Comparison of ENCODE assay signal across 1 cellular context in the genomic region with DNA sequence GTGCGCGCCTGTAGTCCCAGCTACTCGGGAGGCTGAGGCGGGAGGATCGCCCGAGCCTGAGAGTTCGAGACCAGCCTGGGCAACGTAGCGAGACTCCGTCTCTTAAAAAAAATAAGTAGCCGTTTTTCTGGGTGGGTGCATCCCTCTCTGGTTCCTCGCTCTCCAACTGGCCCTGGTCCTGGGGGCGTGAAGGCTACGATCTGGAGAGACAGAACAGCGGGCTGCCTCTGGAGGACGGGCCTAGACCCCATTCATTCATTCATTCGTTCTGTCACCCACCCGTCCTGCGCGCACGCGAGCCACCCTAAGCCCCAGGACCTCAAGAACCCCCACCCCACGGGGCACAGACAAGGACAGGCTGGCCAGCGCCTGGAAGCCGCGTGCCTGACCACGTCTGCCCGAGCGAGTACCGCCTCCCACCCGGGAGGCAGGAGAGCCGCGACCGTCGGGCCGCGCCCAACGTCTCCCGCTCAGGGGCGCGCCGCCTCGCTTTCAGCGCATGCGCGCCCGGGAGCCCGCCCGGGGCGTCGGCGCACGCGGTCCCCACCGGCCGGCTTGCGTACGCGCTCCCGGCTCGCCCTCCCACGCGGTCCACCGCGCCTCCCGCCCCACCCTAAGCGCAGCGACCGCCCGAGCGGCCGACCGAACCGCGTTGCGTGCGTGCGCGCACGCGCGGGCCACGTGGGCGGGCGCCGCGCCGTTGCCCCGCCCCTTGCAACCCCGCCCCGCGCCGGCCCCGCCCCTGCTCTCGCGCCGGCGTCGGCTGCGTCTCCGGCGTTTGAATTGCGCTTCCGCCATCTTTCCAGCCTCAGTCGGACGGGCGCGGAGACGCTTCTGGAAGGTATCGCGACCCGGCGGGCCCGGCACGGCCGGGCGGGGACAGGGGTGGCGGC.
TF ChIP-seq lines count a peak whose summit lies in the region.

Gene RAN (plus strand): TSS at position 781 of the 893 bp plus-strand sequence. CDS start 528 bp downstream, outside the sequence.

TF ChIP-seq in HepG2, 621 proteins besides CTCF, POLR2A, EP300 and RAD21 (continued from another document and continues in another):
- TF ChIP-seq, protein P1, sequence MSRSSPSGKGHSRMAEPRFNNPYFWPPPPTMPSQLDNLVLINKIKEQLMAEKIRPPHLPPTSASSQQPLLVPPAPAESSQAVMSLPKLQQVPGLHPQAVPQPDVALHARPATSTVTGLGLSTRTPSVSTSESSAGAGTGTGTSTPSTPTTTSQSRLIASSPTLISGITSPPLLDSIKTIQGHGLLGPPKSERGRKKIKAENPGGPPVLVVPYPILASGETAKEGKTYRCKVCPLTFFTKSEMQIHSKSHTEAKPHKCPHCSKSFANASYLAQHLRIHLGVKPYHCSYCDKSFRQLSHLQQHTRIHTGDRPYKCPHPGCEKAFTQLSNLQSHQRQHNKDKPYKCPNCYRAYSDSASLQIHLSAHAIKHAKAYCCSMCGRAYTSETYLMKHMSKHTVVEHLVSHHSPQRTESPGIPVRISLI (CRISPR knock-in tag; IDR thresholded peaks at IDR 0.05; ENCODE audit: borderline replicate concordance), result no peak
- TF ChIP-seq TOE1 (CRISPR knock-in tag; IDR thresholded peaks at IDR 0.05) (peak; percentile 56; the same call in 1 of the 2 replicates), ZNF207 (IDR thresholded peaks at IDR 0.05; ENCODE audit: borderline replicate concordance) (no peak), HOXA3 (CRISPR knock-in tag; IDR thresholded peaks at IDR 0.05) (peak; percentile 78), U2AF1 (optimal IDR thresholded peaks at IDR 0.05; ENCODE audit: low read depth, low read length) (no peak), ZNF672 (CRISPR knock-in tag; IDR thresholded peaks at IDR 0.05) (peak; percentile 66; the same call in 1 of the 2 replicates), ZMAT3 (CRISPR knock-in tag; conservative IDR thresholded peaks at IDR 0.05) (0 out of 2 replicates have a peak, but pooled peaks have one; percentile 57), NR3C1 (CRISPR knock-in tag; IDR thresholded peaks at IDR 0.05) (no peak), ZNF383 (CRISPR knock-in tag; IDR thresholded peaks at IDR 0.05; ENCODE audit: borderline replicate concordance) (no peak), JDP2 (CRISPR knock-in tag; IDR thresholded peaks at IDR 0.05; ENCODE audit: borderline replicate concordance) (no peak), GLMP (CRISPR knock-in tag; IDR thresholded peaks at IDR 0.05; ENCODE audit: borderline replicate concordance) (no peak), PCBP1 (IDR thresholded peaks at IDR 0.05; ENCODE audit: borderline replicate concordance, low read depth, low read length) (no peak), ELK4 (CRISPR knock-in tag; IDR thresholded peaks at IDR 0.05; ENCODE audit: borderline replicate concordance) (no peak), ZBTB20 (CRISPR knock-in tag; IDR thresholded peaks at IDR 0.05; ENCODE audit: borderline replicate concordance, low read depth) (no peak), ATM (IDR thresholded peaks at IDR 0.05; ENCODE audit: borderline replicate concordance) (no peak), ZNF567 (CRISPR knock-in tag; IDR thresholded peaks at IDR 0.05; ENCODE audit: borderline replicate concordance) (no peak), ZSCAN5A (CRISPR knock-in tag; IDR thresholded peaks at IDR 0.05; ENCODE audit: borderline replicate concordance) (no peak), TRAFD1 (CRISPR knock-in tag; IDR thresholded peaks at IDR 0.05; ENCODE audit: borderline replicate concordance) (no peak), POLR2G (IDR thresholded peaks at IDR 0.05; ENCODE audit: low read depth, low read length) (peak; percentile 70), ZNF772 (CRISPR knock-in tag; IDR thresholded peaks at IDR 0.05) (0 out of 2 replicates have a peak, but pooled peaks have one; percentile 20), HMGXB3 (CRISPR knock-in tag; IDR thresholded peaks at IDR 0.05; ENCODE audit: borderline replicate concordance) (no peak), ZFP37 (CRISPR knock-in tag; IDR thresholded peaks at IDR 0.05; ENCODE audit: borderline replicate concordance) (no peak), ZNF704 (CRISPR knock-in tag; IDR thresholded peaks at IDR 0.05; ENCODE audit: borderline replicate concordance) (no peak), MTERF4 (CRISPR knock-in tag; IDR thresholded peaks at IDR 0.05) (peak; percentile 49; the same call in 1 of the 2 replicates), KLF13 (CRISPR knock-in tag; IDR thresholded peaks at IDR 0.05) (no peak), MZF1 (CRISPR knock-in tag; IDR thresholded peaks at IDR 0.05; ENCODE audit: borderline replicate concordance) (no peak), ZNF431 (CRISPR knock-in tag; IDR thresholded peaks at IDR 0.05; ENCODE audit: borderline replicate concordance, low read depth) (peak; percentile 61; the same call in 1 of the 2 replicates)
- TF ChIP-seq, protein P2, sequence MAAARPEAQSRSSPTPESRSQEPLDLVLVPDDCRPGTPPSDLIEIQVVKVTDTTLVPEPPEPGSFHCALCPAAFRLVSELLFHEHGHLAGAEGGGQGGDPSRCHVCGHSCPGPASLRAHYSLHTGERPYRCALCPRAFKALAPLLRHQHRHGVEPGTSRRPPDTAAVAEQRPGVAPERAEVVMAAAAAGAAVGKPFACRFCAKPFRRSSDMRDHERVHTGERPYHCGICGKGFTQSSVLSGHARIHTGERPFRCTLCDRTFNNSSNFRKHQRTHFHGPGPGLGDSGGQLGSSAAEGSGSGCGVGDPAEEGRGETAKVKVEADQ (CRISPR knock-in tag; IDR thresholded peaks at IDR 0.05; ENCODE audit: borderline replicate concordance), result no peak; the same call in 1 of the 2 replicates
- TF ChIP-seq, protein P3, sequence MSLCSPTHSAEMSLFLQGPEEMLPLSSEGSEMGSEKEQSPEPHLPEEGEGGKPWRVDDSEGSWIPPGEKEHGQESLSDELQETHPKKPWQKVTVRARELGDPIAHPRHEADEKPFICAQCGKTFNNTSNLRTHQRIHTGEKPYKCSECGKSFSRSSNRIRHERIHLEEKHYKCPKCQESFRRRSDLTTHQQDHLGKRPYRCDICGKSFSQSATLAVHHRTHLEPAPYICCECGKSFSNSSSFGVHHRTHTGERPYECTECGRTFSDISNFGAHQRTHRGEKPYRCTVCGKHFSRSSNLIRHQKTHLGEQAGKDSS (CRISPR knock-in tag; IDR thresholded peaks at IDR 0.05; ENCODE audit: borderline replicate concordance, low read depth), result no peak
